In genomic region chr6:9056556-9056955, GRCh38 we compare ENCODE assay signal across 2 cellular contexts.
TF ChIP-seq lines count a peak whose summit lies in the region.

No MANE protein-coding gene starts in this region.

TF ChIP-seq in HCT116, 20 proteins besides CTCF, POLR2A, EP300 and RAD21:
- TF ChIP-seq SIN3A (IDR thresholded peaks at IDR 0.05; ENCODE audit: low read depth) (no peak), ZNF274 (IDR thresholded peaks at IDR 0.05; ENCODE audit: low read depth, low read length) (no peak), JUND (IDR thresholded peaks at IDR 0.05) (no peak), EZH2 (IDR thresholded peaks at IDR 0.05) (no peak)

TF ChIP-seq in H1, 55 proteins besides CTCF, POLR2A, EP300 and RAD21:
- TF ChIP-seq POLR2AphosphoS5 (IDR thresholded peaks at IDR 0.05; ENCODE audit: low read depth, low read length) (no peak), KDM5A (IDR thresholded peaks at IDR 0.05; ENCODE audit: low read length) (no peak), TBP (IDR thresholded peaks at IDR 0.05; ENCODE audit: low read depth, low read length) (no peak), SP1 (IDR thresholded peaks at IDR 0.05; ENCODE audit: low read depth, low read length) (no peak), JUND (IDR thresholded peaks at IDR 0.05; ENCODE audit: low read length) (no peak), HDAC6 (IDR thresholded peaks at IDR 0.05; ENCODE audit: low read depth, low read length) (no peak), ATF3 (IDR thresholded peaks at IDR 0.05; ENCODE audit: insufficient read depth, low read depth, low read length) (no peak), HDAC2 (IDR thresholded peaks at IDR 0.05; ENCODE audit: borderline replicate concordance in 1 of 2, low read depth in 2 of 2, low read length in 2 of 2) (no peak), EZH2 (IDR thresholded peaks at IDR 0.05; ENCODE audit: low read depth, low read length, severe bottlenecking) (no peak), ASH2L (IDR thresholded peaks at IDR 0.05; ENCODE audit: low read length) (no peak), CBX5 (IDR thresholded peaks at IDR 0.05; ENCODE audit: low read depth, low read length) (no peak)
- TF ChIP-seq, protein P1, sequence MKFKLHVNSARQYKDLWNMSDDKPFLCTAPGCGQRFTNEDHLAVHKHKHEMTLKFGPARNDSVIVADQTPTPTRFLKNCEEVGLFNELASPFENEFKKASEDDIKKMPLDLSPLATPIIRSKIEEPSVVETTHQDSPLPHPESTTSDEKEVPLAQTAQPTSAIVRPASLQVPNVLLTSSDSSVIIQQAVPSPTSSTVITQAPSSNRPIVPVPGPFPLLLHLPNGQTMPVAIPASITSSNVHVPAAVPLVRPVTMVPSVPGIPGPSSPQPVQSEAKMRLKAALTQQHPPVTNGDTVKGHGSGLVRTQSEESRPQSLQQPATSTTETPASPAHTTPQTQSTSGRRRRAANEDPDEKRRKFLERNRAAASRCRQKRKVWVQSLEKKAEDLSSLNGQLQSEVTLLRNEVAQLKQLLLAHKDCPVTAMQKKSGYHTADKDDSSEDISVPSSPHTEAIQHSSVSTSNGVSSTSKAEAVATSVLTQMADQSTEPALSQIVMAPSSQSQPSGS (IDR thresholded peaks at IDR 0.05; ENCODE audit: low read length): no peak
